ENCODE assay signal across 8 cellular contexts in genomic region chr17:82931696-82932060, GRCh38.
DNase-seq lines count a peak whose midpoint lies in the region; ATAC-seq, FAIRE-seq and TF ChIP-seq lines count a peak whose summit lies in the region.

No MANE protein-coding gene starts in this region.

- no peak overlapping the region for H2BK5ac ChIP-seq in H9 (ENCODE audit: insufficient read length, low read length)

- peak; percentile 67 for FAIRE-seq in astrocyte (lab: Jason Lieb, UNC)

- H3K36me3 ChIP-seq in astrocyte (ENCODE audit: insufficient read depth, low read length) = peaks cover 5% of the 10 kb centered on the region
- peaks cover 34% of the 10 kb centered on the region for H3K36me3 ChIP-seq in skeletal muscle satellite cell (ENCODE audit: insufficient read depth, low read length)

- TF ChIP-seq CTCF in astrocyte (IDR thresholded peaks at IDR 0.05; ENCODE audit: insufficient read depth, low read depth, low read length) (no peak), H9 (conservative IDR thresholded peaks at IDR 0.05) (no peak)

- H2AFZ ChIP-seq in astrocyte (ENCODE audit: low read depth, low read length) = peak overlapping the region; percentile 54
- no peak overlapping the region for H2AFZ ChIP-seq in H9 (ENCODE audit: low read length)

- H3K4me2 ChIP-seq in astrocyte (ENCODE audit: low read length) (peak overlapping the region; percentile 73), skeletal muscle satellite cell (ENCODE audit: low read length) (peak overlapping the region; percentile 69), H9 (ENCODE audit: insufficient read depth, insufficient read length, low read length) (no peak overlapping the region)

- peak overlapping the region; percentile 79 for H3K9ac ChIP-seq in astrocyte (ENCODE audit: low read length)
- peak overlapping the region; percentile 67 for H3K9ac ChIP-seq in skeletal muscle satellite cell (ENCODE audit: low read depth, low read length)
- no peak overlapping the region for H3K9ac ChIP-seq in H9 (ENCODE audit: extremely low read depth, insufficient read length, low read length)

- no peak overlapping the region for H2AK5ac ChIP-seq in H9 (ENCODE audit: insufficient read length, low read length)

- H4K20me1 ChIP-seq in astrocyte (ENCODE audit: insufficient read depth, low read length) (no peaks in the 10 kb centered on the region), H9 (ENCODE audit: control insufficient read depth, insufficient read depth, insufficient read length) (no peaks in the 10 kb centered on the region)

- no peak overlapping the region for H2BK20ac ChIP-seq in H9 (ENCODE audit: low read depth, low read length, poor library complexity, severe bottlenecking)

- peak; percentile 72 for ATAC-seq in Right ventricle myocardium superior (ENCODE audit: poor library complexity)
- ATAC-seq in HG02970 (IDR thresholded peaks at IDR 0.05; ENCODE audit: low FRiP score, unreplicated experiment) = no peak

- DNase-seq in G401 (ENCODE audit: low spot score) (peak; percentile 63), astrocyte (ENCODE audit: low read depth) (peak; percentile 91), Right ventricle myocardium superior (peak; percentile 81), T-helper 1 cell (no peak), H9 (no peak), HuH-7 (ENCODE audit: low spot score) (no peak)

- H3K36me3 Mint-ChIP-seq in astrocyte (ENCODE audit: low read depth, unreplicated experiment) (peaks cover 18% of the 10 kb centered on the region), H9 (ENCODE audit: insufficient read depth in 1 of 3, low read depth in 3 of 3) (peaks cover 37 to 78% (median 78%) of the 10 kb centered on the region in 3 experiments)

- no peak overlapping the region for H4K5ac ChIP-seq in H9 (ENCODE audit: insufficient read length, low read depth, low read length)

- H3K9me3 ChIP-seq in astrocyte (ENCODE audit: insufficient read depth, low read depth, low read length) (no peaks in the 10 kb centered on the region), skeletal muscle satellite cell (replicated peaks; ENCODE audit: low read length) (no peaks in the 10 kb centered on the region), H9 (ENCODE audit: control insufficient read depth, low read depth, low read length) (no peaks in the 10 kb centered on the region)

- no peak overlapping the region for H2BK12ac ChIP-seq in H9 (ENCODE audit: insufficient read length, low read depth, low read length)

- no peak overlapping the region for H2BK120ac ChIP-seq in H9 (ENCODE audit: low read depth, low read length, poor library complexity, severe bottlenecking)

- H3K4ac ChIP-seq in H9 (ENCODE audit: low read depth, low read length) = no peak overlapping the region

- WGBS in H9 (ENCODE audit: extremely low coverage, insufficient read length, low lambda C conversion rate) = no CpG with 5 or more reads among the region's 11 CpGs

- in situ Hi-C loops in G401 (cut with HindIII; ENCODE audit: low sequenced_read_pairs) = no loop called here

- no peak overlapping the region for H3K14ac ChIP-seq in H9 (ENCODE audit: insufficient read depth, low read length)

- H3K79me2 ChIP-seq in astrocyte (ENCODE audit: insufficient read depth, low read length) (no peaks in the 10 kb centered on the region), H9 (ENCODE audit: insufficient read depth, low read length) (no peaks in the 10 kb centered on the region)

- no peak overlapping the region for H3K18ac ChIP-seq in H9 (ENCODE audit: insufficient read length, low read depth, low read length)

- no peak overlapping the region for H3K56ac ChIP-seq in H9 (ENCODE audit: insufficient read length, low read depth, low read length)

- peaks cover 21% of the 10 kb centered on the region for H3K4me1 ChIP-seq in astrocyte (ENCODE audit: insufficient read depth, low read length)
- peaks cover 28% of the 10 kb centered on the region for H3K4me1 ChIP-seq in skeletal muscle satellite cell (ENCODE audit: control insufficient read depth, insufficient read depth, low read length)
- no peaks in the 10 kb centered on the region for H3K4me1 ChIP-seq in H9 (ENCODE audit: insufficient read depth, low read length)

- H3K27me3 ChIP-seq in astrocyte (ENCODE audit: insufficient read depth, low read length) (no peaks in the 10 kb centered on the region), skeletal muscle satellite cell (ENCODE audit: control insufficient read depth, insufficient read depth, low read length) (no peaks in the 10 kb centered on the region), H9 (ENCODE audit: insufficient read depth, low read length) (no peaks in the 10 kb centered on the region)

- intact Hi-C loops in Right ventricle myocardium superior (cut with DNase I) = no loop called here

- H3K27ac Mint-ChIP-seq in astrocyte (ENCODE audit: unreplicated experiment) (no peak overlapping the region), H9 (peak overlapping the region in 1 of 3 experiments; percentile 49; a peak in 2 of 7 replicates)

- no peak overlapping the region for H2BK15ac ChIP-seq in H9 (ENCODE audit: low read depth, low read length)

- no peaks in the 10 kb centered on the region for H3K23me2 ChIP-seq in H9 (ENCODE audit: insufficient read length, low read depth, low read length, poor library complexity, severe bottlenecking)

- H3K4me1 Mint-ChIP-seq in astrocyte (ENCODE audit: low read depth, unreplicated experiment) = peaks cover 3% of the 10 kb centered on the region
- peaks cover 0 to 6% of the 10 kb centered on the region in 2 experiments; a peak in 1 of 4 replicates for H3K4me1 Mint-ChIP-seq in H9

- no peaks in the 10 kb centered on the region for H3K79me1 ChIP-seq in H9 (ENCODE audit: insufficient read depth, low read depth, low read length, poor library complexity, severe bottlenecking)

- H3K27ac ChIP-seq in astrocyte (ENCODE audit: low read depth, low read length) = peak overlapping the region; percentile 90
- no peak overlapping the region for H3K27ac ChIP-seq in H9 (ENCODE audit: insufficient read length, low read depth, low read length)

- H4K91ac ChIP-seq in H9 (ENCODE audit: insufficient read length, low read depth, low read length) = no peak overlapping the region

- H3K27me3 Mint-ChIP-seq in astrocyte (ENCODE audit: low read depth, unreplicated experiment) (no peaks in the 10 kb centered on the region), H9 (ENCODE audit: low read depth) (no peaks in the 10 kb centered on the region)

- H4K8ac ChIP-seq in H9 (replicated peaks; ENCODE audit: insufficient read length, low read depth, low read length) = no peak overlapping the region

- H3T11ph ChIP-seq in H9 (ENCODE audit: low read length) = no peak overlapping the region

- no peak overlapping the region for H3K4me3 Mint-ChIP-seq in astrocyte (ENCODE audit: unreplicated experiment)
- no peak overlapping the region for H3K4me3 Mint-ChIP-seq in H9

- no peaks in the 10 kb centered on the region for H3K9me3 Mint-ChIP-seq in astrocyte (ENCODE audit: unreplicated experiment)
- H3K9me3 Mint-ChIP-seq in H9 = no peaks in the 10 kb centered on the region

- no peak overlapping the region for H3K4me3 ChIP-seq in astrocyte (ENCODE audit: insufficient read depth, low read depth, low read length)
- peak overlapping the region; percentile 39 for H3K4me3 ChIP-seq in skeletal muscle satellite cell (ENCODE audit: low read length)

- H3K23ac ChIP-seq in H9 (ENCODE audit: insufficient read length, low read depth, low read length) = no peak overlapping the region

Comparison
In these comparisons a context has a peak if more than half of its experiments do, and no peak if none do; other contexts are left out.
1. DNase-seq: peak in G401 (single experiment), astrocyte (single experiment) and Right ventricle myocardium superior (single experiment); none in T-helper 1 cell (0 of 5), H9 (single experiment) and HuH-7 (single experiment).